8 cellular contexts compared by ENCODE assay signal in the genomic region with DNA sequence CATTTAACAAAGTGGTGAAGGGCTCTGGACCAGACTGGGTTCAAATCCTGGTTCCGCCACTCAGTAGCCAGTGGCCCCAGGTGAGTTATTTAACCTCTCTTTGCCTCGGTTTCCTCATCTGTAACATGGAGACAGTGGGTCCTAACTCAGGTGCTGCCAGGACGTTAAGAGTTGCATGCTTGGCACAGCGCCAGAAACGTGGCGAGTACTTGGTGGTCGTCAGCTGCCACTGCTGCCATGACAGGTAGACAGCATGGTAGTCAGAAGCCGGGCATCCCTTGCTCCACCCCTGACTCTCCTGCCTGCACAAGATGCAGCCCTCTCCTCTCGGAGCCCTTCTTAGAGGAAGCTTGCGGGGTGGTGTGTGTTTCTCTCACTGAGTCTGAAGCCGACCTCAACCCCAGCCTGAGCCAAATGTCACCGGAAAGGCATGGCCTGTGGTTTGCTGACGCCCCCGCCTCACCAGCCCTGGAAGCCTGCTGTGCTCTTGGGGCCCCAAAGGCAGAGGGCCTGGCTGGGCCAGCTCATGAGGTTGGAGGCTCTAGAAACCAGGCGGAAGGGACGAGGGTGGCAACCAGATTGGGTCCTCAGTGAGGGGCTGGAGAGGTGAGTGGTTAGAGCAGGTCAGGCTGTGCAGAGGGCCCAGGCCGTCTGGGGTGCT.
DNase-seq lines count a peak whose midpoint lies in the region; ATAC-seq, FAIRE-seq and TF ChIP-seq lines count a peak whose summit lies in the region.

No MANE protein-coding gene starts in this region.

- H3K4me1 ChIP-seq in pancreas = peaks cover 0 to 8% (median 0%) of the 10 kb centered on the region in 3 donors

- TF ChIP-seq CTCF in GM20000 (IDR thresholded peaks at IDR 0.05; ENCODE audit: extremely low read depth, missing control alignments) = no peak
- no peak for TF ChIP-seq CTCF in pancreas (IDR thresholded peaks at IDR 0.05)

- H3K27me3 ChIP-seq in pancreas = no peaks in the 10 kb centered on the region

- WGBS in pancreas, 2 donors = 55 to 62% methylated on average over 17 of the region's 17 CpGs

- ATAC-seq in pancreas (peak; percentile 38 to 61 (median 51)), HG02870 (IDR thresholded peaks at IDR 0.05; ENCODE audit: unreplicated experiment) (no peak), GM18867 (IDR thresholded peaks at IDR 0.05; ENCODE audit: unreplicated experiment) (no peak)

- intact Hi-C loops in pancreas (cut with DNase I) = no loop called here

- H3K4me3 ChIP-seq in pancreas = no peak overlapping the region

- FAIRE-seq in pancreas (lab: Jason Lieb, UNC) = no peak

- no peaks in the 10 kb centered on the region for H3K9me3 ChIP-seq in pancreas

- no peak overlapping the region for H3K27ac ChIP-seq in pancreas

- no peaks in the 10 kb centered on the region for H3K36me3 ChIP-seq in pancreas

- DNase-seq in GM20000 (ENCODE audit: low spot score) (peak; percentile 55), RPMI8226 (peak; percentile 93), activated gamma-delta T cell treated with Interleukin-2 at 50 U/mL for 16 hours (peak; percentile 59), pancreas (peak; percentile 11 to 85 (median 52)), islet precursor cell (no peak), NCI-H2029 (lab: John Stamatoyannopoulos, UW) (no peak)

Comparison
In these comparisons a context has a peak if more than half of its experiments do, and no peak if none do; other contexts are left out.
1. DNase-seq: peak in GM20000 (single experiment), RPMI8226 (single experiment), activated gamma-delta T cell treated with Interleukin-2 at 50 U/mL for 16 hours (single experiment) and pancreas (6 of 6); none in islet precursor cell (single experiment) and NCI-H2029 (single experiment).
2. ATAC-seq: peak in pancreas (4 of 4); none in HG02870 (single experiment) and GM18867 (single experiment).